Comparison of ENCODE assay signal across 11 cellular contexts in genomic region chr11:119330237-119330636, GRCh38. TPM values are rescaled to one million over a fixed set of nuclear protein-coding genes. Genes with fewer than 3 reads are reported as not detected.
"Had no signal": no experiment of that assay in that cellular context is flagged by ENCODE, and none has a peak within 500 bp of the region (broad histone marks: within the 10 kb centered on the region; RNA-seq: fewer than 3 reads in every experiment).

No MANE protein-coding gene starts in this region.

- ATAC-seq: HCT116, HepG2 had no signal

- FAIRE-seq: HepG2 had no signal

- H3K4me3 Mint-ChIP-seq: HFFc6 had no signal

- H3K9me3 ChIP-seq: HAP-1 had no signal

- H3K9me3 Mint-ChIP-seq: HFFc6, IgD-negative memory B cell had no signal

- H3K27ac ChIP-seq: HL-60 had no signal

- H3K4me3 ChIP-seq: HAP-1 had no signal

- H3K27ac Mint-ChIP-seq: HFFc6, IgD-negative memory B cell had no signal

- DNase-seq: GOT3, H7, HFFc6, KG1 had no signal

- H3K36me3 ChIP-seq: HAP-1 had no signal

RNA-seq across cellular contexts. Expression of gene C1QTNF5, which starts 10.4 kb away (rescaled TPM):
- total RNA-seq: H4 had no signal
- polyA plus RNA-seq: IgD-negative memory B cell had no signal

RNA-seq across cellular contexts. Expression of gene MFRP, which starts 16.3 kb away (rescaled TPM):
- total RNA-seq: H4, H7, HepG2, HFFc6, HT1080 had no signal
- polyA plus RNA-seq: HepG2, IgD-negative memory B cell had no signal

RNA-seq across cellular contexts. Expression of gene USP2, which starts 51.3 kb away (rescaled TPM):
- polyA plus RNA-seq: IgD-negative memory B cell had no signal
